Comparison of ENCODE assay signal across 8 cellular contexts in genomic region chr1:18902523-18903312, GRCh38. TPM values are rescaled to one million over a fixed set of nuclear protein-coding genes. Genes with fewer than 3 reads are reported as not detected.
DNase-seq lines count a peak whose midpoint lies in the region; ATAC-seq and TF ChIP-seq lines count a peak whose summit lies in the region.

A gene with protein sequence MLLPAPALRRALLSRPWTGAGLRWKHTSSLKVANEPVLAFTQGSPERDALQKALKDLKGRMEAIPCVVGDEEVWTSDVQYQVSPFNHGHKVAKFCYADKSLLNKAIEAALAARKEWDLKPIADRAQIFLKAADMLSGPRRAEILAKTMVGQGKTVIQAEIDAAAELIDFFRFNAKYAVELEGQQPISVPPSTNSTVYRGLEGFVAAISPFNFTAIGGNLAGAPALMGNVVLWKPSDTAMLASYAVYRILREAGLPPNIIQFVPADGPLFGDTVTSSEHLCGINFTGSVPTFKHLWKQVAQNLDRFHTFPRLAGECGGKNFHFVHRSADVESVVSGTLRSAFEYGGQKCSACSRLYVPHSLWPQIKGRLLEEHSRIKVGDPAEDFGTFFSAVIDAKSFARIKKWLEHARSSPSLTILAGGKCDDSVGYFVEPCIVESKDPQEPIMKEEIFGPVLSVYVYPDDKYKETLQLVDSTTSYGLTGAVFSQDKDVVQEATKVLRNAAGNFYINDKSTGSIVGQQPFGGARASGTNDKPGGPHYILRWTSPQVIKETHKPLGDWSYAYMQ (minus strand): TSS chr1:18902555. CDS start chr1:18902523, 32 bp downstream.

- H3K27me3 ChIP-seq in ascending aorta (no peaks in the 10 kb centered on the region), upper lobe of right lung (no peaks in the 10 kb centered on the region)

- intact Hi-C loops in ascending aorta (cut with DNase I), result loop anchor here (1.0 to 5.0 kb wide), 4 partner anchors 24 to 305 kb away; partner anchors contain the start of gene IFFO2
- intact Hi-C loops in left ventricle myocardium superior (cut with micrococcal nuclease), result loop anchor here (10.0 kb wide), 1 partner anchor 192 kb away; no protein-coding TSS in a partner anchor
- intact Hi-C loops in upper lobe of right lung (cut with DNase I), result loop anchor here (10.0 kb wide), 1 partner anchor 182 kb away; no protein-coding TSS in a partner anchor

- peak; percentile 93 for DNase-seq in NCI-H1694 treated with DMSO at 0.1 percent for 48 hours (lab: John Stamatoyannopoulos, UW)
- peak; percentile 94 for DNase-seq in T-helper 2 cell treated with Interferon-gamma antibody and Interleukin-4, amounts not matched to agents 5 μg/mL and 100 μg/mL, for 36 hours (ENCODE audit: low spot score)
- DNase-seq in ascending aorta (ENCODE audit: low spot score in 2 of 2), result peak; percentile 97 to 99
- DNase-seq in left ventricle myocardium superior, result peak; percentile 98
- peak; percentile 88 for DNase-seq in progenitor cell of endocrine pancreas (ENCODE audit: low spot score, unreplicated experiment)
- DNase-seq in upper lobe of right lung, result peak; percentile 98

- TF ChIP-seq CTCF in ascending aorta (IDR thresholded peaks at IDR 0.05) (no peak), progenitor cell of endocrine pancreas (IDR thresholded peaks at IDR 0.05; ENCODE audit: unreplicated experiment) (no peak), upper lobe of right lung (IDR thresholded peaks at IDR 0.05) (no peak)

- no peaks in the 10 kb centered on the region for H3K27me3 Mint-ChIP-seq in T-helper 2 cell treated with Interferon-gamma antibody and Interleukin-4, amounts not matched to agents 5 μg/mL and 100 μg/mL, for 36 hours (ENCODE audit: low read depth)
- H3K27me3 Mint-ChIP-seq in progenitor cell of endocrine pancreas, result no peaks in the 10 kb centered on the region

- H3K4me3 ChIP-seq in ascending aorta, result peak within 1 kb of the TSS; percentile 76 to 80
- H3K4me3 ChIP-seq in upper lobe of right lung, result peak within 1 kb of the TSS; percentile 87

- peak within 1 kb of the TSS; percentile 88 for H3K4me3 Mint-ChIP-seq in T-helper 2 cell treated with Interferon-gamma antibody and Interleukin-4, amounts not matched to agents 5 μg/mL and 100 μg/mL, for 36 hours
- H3K4me3 Mint-ChIP-seq in progenitor cell of endocrine pancreas (ENCODE audit: low read depth), result peak within 1 kb of the TSS; percentile 94

- H3K27ac Mint-ChIP-seq in T-helper 2 cell treated with Interferon-gamma antibody and Interleukin-4, amounts not matched to agents 5 μg/mL and 100 μg/mL, for 36 hours, result peak within 1 kb of the TSS; percentile 96
- H3K27ac Mint-ChIP-seq in progenitor cell of endocrine pancreas, result peak within 1 kb of the TSS; percentile 100

- no peaks in the 10 kb centered on the region for H3K9me3 Mint-ChIP-seq in T-helper 2 cell treated with Interferon-gamma antibody and Interleukin-4, amounts not matched to agents 5 μg/mL and 100 μg/mL, for 36 hours
- H3K9me3 Mint-ChIP-seq in progenitor cell of endocrine pancreas (ENCODE audit: low read depth), result no peaks in the 10 kb centered on the region

- H3K4me1 ChIP-seq in ascending aorta (peaks cover 9 to 19% of the 10 kb centered on the region in 2 donors), upper lobe of right lung (peaks cover 29% of the 10 kb centered on the region)

- H3K36me3 Mint-ChIP-seq in T-helper 2 cell treated with Interferon-gamma antibody and Interleukin-4, amounts not matched to agents 5 μg/mL and 100 μg/mL, for 36 hours (ENCODE audit: low read depth), result peaks cover 6% of the 10 kb centered on the region
- H3K36me3 Mint-ChIP-seq in progenitor cell of endocrine pancreas (ENCODE audit: insufficient read depth), result peaks cover 2% of the 10 kb centered on the region

- peak within 1 kb of the TSS; percentile 78 to 87 for H3K27ac ChIP-seq in ascending aorta
- peak within 1 kb of the TSS; percentile 98 for H3K27ac ChIP-seq in upper lobe of right lung

- ATAC-seq in GM18499 (IDR thresholded peaks at IDR 0.05; ENCODE audit: insufficient read depth, unreplicated experiment), result peak; percentile 74
- ATAC-seq in HG02938 (IDR thresholded peaks at IDR 0.05; ENCODE audit: unreplicated experiment), result peak; percentile 97
- ATAC-seq in left ventricle myocardium superior, result peak; percentile 97
- peak; percentile 96 for ATAC-seq in upper lobe of right lung

- peaks cover 16% of the 10 kb centered on the region for H3K4me1 Mint-ChIP-seq in T-helper 2 cell treated with Interferon-gamma antibody and Interleukin-4, amounts not matched to agents 5 μg/mL and 100 μg/mL, for 36 hours (ENCODE audit: low read depth)
- H3K4me1 Mint-ChIP-seq in progenitor cell of endocrine pancreas (ENCODE audit: low read depth), result peaks cover 18% of the 10 kb centered on the region

- H3K9me3 ChIP-seq in ascending aorta (no peaks in the 10 kb centered on the region), upper lobe of right lung (no peaks in the 10 kb centered on the region)

- H3K36me3 ChIP-seq in ascending aorta, result peaks cover 0 to 4% of the 10 kb centered on the region in 2 donors
- H3K36me3 ChIP-seq in upper lobe of right lung, result no peaks in the 10 kb centered on the region

RNA-seq across cellular contexts. Expression of the gene that starts here (rescaled TPM):
- total RNA-seq in ascending aorta (16.6 TPM), left ventricle myocardium superior (27.3 TPM), progenitor cell of endocrine pancreas (29.3 and 30.0 TPM in 2 replicates), upper lobe of right lung (11.8 TPM)

Comparison
In these comparisons a context has a peak if more than half of its experiments do, and no peak if none do; other contexts are left out.
1. Peak in every context shown above with its lines: DNase-seq, ATAC-seq, H3K4me3 ChIP-seq and H3K27ac ChIP-seq.